ENCODE assay signal across 11 cellular contexts in genomic region chr1:184743062-184743756, GRCh38. TPM values are rescaled to one million over a fixed set of nuclear protein-coding genes. Genes with fewer than 3 reads are reported as not detected.
DNase-seq lines count a peak whose midpoint lies in the region; ATAC-seq, FAIRE-seq and TF ChIP-seq lines count a peak whose summit lies in the region.
"Had no signal": no experiment of that assay in that cellular context is flagged by ENCODE, and none has a peak within 500 bp of the region (broad histone marks: within the 10 kb centered on the region; RNA-seq: fewer than 3 reads in every experiment).

No MANE protein-coding gene starts in this region.

- no peaks in the 10 kb centered on the region for H3K27me3 Mint-ChIP-seq in activated naive CD8-positive, alpha-beta T cell
- H3K27me3 Mint-ChIP-seq: naive B cell had no signal

- H3K27ac ChIP-seq in hepatocyte, result no peak overlapping the region
- H3K27ac ChIP-seq: ascending aorta, SJSA1 had no signal

- H3K4me2 ChIP-seq in hepatocyte, result no peak overlapping the region

- H2AFZ ChIP-seq in hepatocyte, result no peak overlapping the region

- no peaks in the 10 kb centered on the region for H3K9me2 ChIP-seq in hepatocyte (replicated peaks; ENCODE audit: insufficient read depth)

- no peaks in the 10 kb centered on the region for H3K9me3 ChIP-seq in hepatocyte (ENCODE audit: low read depth)
- H3K9me3 ChIP-seq: ascending aorta, SJSA1 had no signal

- intact Hi-C loops in head of caudate nucleus (cut with DNase I), result no loop called here

- no peaks in the 10 kb centered on the region for H3K9me3 Mint-ChIP-seq in activated naive CD8-positive, alpha-beta T cell (ENCODE audit: low read depth)
- H3K9me3 Mint-ChIP-seq: naive B cell had no signal

- H3K36me3 Mint-ChIP-seq in activated naive CD8-positive, alpha-beta T cell, result peaks cover 6% of the 10 kb centered on the region

- peak overlapping the region; percentile 76 for H3K27ac Mint-ChIP-seq in activated naive CD8-positive, alpha-beta T cell
- H3K27ac Mint-ChIP-seq: naive B cell had no signal

- no peak for DNase-seq in D721Med (ENCODE audit: insufficient read length, low spot score)
- DNase-seq in head of caudate nucleus, result no peak
- no peak for DNase-seq in hepatocyte (ENCODE audit: low spot score)
- no peak for DNase-seq in NCI-H524 (lab: John Stamatoyannopoulos, UW)
- DNase-seq in DMS79 (lab: John Stamatoyannopoulos, UW), result no peak
- DNase-seq: naive B cell had no signal

- no peaks in the 10 kb centered on the region for H3K4me1 ChIP-seq in hepatocyte (ENCODE audit: insufficient read depth)
- H3K4me1 ChIP-seq: ascending aorta, SJSA1 had no signal

- H3K79me2 ChIP-seq in hepatocyte, result peaks cover 5% of the 10 kb centered on the region

- H3K4me3 Mint-ChIP-seq in activated naive CD8-positive, alpha-beta T cell, result peak overlapping the region; percentile 54
- H3K4me3 Mint-ChIP-seq: naive B cell had no signal

- H3K27me3 ChIP-seq in hepatocyte, result no peaks in the 10 kb centered on the region
- H3K27me3 ChIP-seq: ascending aorta, SJSA1 had no signal

- H3K36me3 ChIP-seq in hepatocyte (replicated peaks; ENCODE audit: insufficient read depth, low read depth), result no peaks in the 10 kb centered on the region
- H3K36me3 ChIP-seq: ascending aorta had no signal

- H3K4me1 Mint-ChIP-seq in activated naive CD8-positive, alpha-beta T cell (ENCODE audit: low read depth), result peaks cover 63% of the 10 kb centered on the region

- FAIRE-seq in D721Med (lab: Jason Lieb, UNC), result peak; percentile 25

- H4K20me1 ChIP-seq in hepatocyte (ENCODE audit: insufficient read depth, poor library complexity, severe bottlenecking), result no peaks in the 10 kb centered on the region

- no peak overlapping the region for H3K4me3 ChIP-seq in hepatocyte
- H3K4me3 ChIP-seq: ascending aorta, SJSA1 had no signal

- TF ChIP-seq CTCF in D721Med (IDR thresholded peaks at IDR 0.05; ENCODE audit: insufficient read depth, missing control alignments) (no peak), hepatocyte (IDR thresholded peaks at IDR 0.05; ENCODE audit: poor library complexity) (no peak)

- peak; percentile 59 for ATAC-seq in GM19395 (IDR thresholded peaks at IDR 0.05; ENCODE audit: unreplicated experiment)
- peak; percentile 44 for ATAC-seq in HG03354 (IDR thresholded peaks at IDR 0.05; ENCODE audit: poor library complexity, severe bottlenecking, unreplicated experiment)

- WGBS in hepatocyte (ENCODE audit: low lambda C conversion rate, missing lambda C conversion rate), result 85% methylated on average over 2 of the region's 2 CpGs

RNA-seq across cellular contexts. Expression of gene EDEM3, which starts 11.4 kb away (rescaled TPM):
- total RNA-seq in hepatocyte, result 50.8 and 54.1 TPM in 2 replicates
- polyA plus RNA-seq in hepatocyte, result 14.9 and 16.5 TPM in 2 replicates
